1 cellular context compared by ENCODE assay signal in genomic region chr12:122050706-122051105, GRCh38.
TF ChIP-seq lines count a peak whose summit lies in the region.

No MANE protein-coding gene starts in this region.

TF ChIP-seq in H1, 55 proteins besides CTCF, POLR2A, EP300 and RAD21:
- TF ChIP-seq HDAC6 (IDR thresholded peaks at IDR 0.05; ENCODE audit: low read depth, low read length) (no peak), TEAD4 (IDR thresholded peaks at IDR 0.05; ENCODE audit: low read depth, low read length) (no peak), BCL11A (IDR thresholded peaks at IDR 0.05; ENCODE audit: low read depth in 2 of 2, low read length in 2 of 2) (no peak), CREB1 (IDR thresholded peaks at IDR 0.05) (no peak), E2F6 (IDR thresholded peaks at IDR 0.05) (no peak)
